ENCODE assay signal across 26 cellular contexts in the genomic region with DNA sequence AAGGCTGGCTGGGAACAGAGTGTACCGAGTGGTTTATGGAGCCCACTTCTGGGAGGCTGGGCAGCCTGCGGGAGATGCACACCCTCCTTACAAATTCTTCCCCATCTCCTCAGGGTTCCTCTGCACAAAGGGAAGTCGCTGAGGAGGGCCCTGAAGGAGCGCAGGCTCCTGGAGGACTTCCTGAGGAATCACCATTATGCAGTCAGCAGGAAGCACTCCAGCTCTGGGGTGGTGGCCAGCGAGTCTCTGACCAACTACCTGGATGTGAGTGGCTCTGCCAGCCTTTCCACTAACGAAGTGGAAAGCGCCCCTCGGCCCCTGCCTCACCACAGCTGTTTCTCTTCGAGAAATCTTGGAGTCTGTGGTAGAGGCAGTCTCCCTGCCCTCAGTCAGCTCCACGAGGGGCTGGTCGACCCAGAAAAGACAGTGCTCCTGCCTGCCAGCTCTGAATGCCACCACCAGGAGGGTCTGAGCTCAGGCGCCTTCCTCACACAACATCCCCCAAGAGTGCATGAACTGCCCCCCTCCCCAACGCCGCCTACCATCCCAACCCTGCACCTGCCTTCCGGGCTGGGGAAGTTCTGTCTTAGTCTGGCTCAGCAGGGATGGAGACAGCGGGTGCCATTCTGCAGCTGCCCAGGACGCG. TPM values are rescaled to one million over a fixed set of nuclear protein-coding genes. Genes with fewer than 3 reads are reported as not detected.
DNase-seq lines count a peak whose midpoint lies in the region; ATAC-seq, FAIRE-seq and TF ChIP-seq lines count a peak whose summit lies in the region.
"Had no signal": no experiment of that assay in that cellular context is flagged by ENCODE, and none has a peak within 500 bp of the region (broad histone marks: within the 10 kb centered on the region; RNA-seq: fewer than 3 reads in every experiment).

No MANE protein-coding gene starts in this region.

- H3K27me3 ChIP-seq in HCT116 (ENCODE audit: insufficient read depth, low read length) (no peaks in the 10 kb centered on the region), bronchial epithelial cell (ENCODE audit: control insufficient read depth, insufficient read depth, low read length) (no peaks in the 10 kb centered on the region), lung (ENCODE audit: control insufficient read depth, insufficient read depth) (no peaks in the 10 kb centered on the region)
- H3K27me3 ChIP-seq: colonic mucosa, esophagus squamous epithelium, Peyer's patch, right lobe of liver had no signal

- no peak overlapping the region for H3K9ac ChIP-seq in HCT116 (ENCODE audit: low read length)

- no peak overlapping the region for H3K27ac Mint-ChIP-seq in activated T-cell treated with anti-CD3 and anti-CD28 coated beads, Interleukin-2, amount 50 U/mL, for 24 hours
- H3K27ac Mint-ChIP-seq: activated CD4-positive, alpha-beta T cell treated with anti-CD3 and anti-CD28 coated beads, Interleukin-2, amount 10 ng/mL, durations not matched to agents 24 days and 14 days; activated naive CD8-positive, alpha-beta T cell treated with anti-CD3 and anti-CD28 coated beads, Interleukin-2, amount 10 ng/mL, durations not matched to agents 7 days and 5 days; activated T-helper 2 cell treated with anti-CD3 and anti-CD28 coated beads, Interferon-gamma antibody, Interleukin-2, Interleukin-4, amounts not matched to agents 10 μg/mL and 5 μg/mL and 100 μg/mL, durations not matched to agents 14 hours and 24 hours and 36 hours; brain; naive thymus-derived CD8-positive, alpha-beta T cell; T-cell; type B pancreatic cell had no signal

- peaks cover 24% of the 10 kb centered on the region for H3K27me3 Mint-ChIP-seq in activated T-cell treated with anti-CD3 and anti-CD28 coated beads, Interleukin-2, amount 50 U/mL, for 24 hours

- RAD21 ChIA-PET in HCT116 (lab: Charles Lee; ENCODE audit: low non-redundant PET in 1 of 2, low total read pairs in 2 of 2, uncharacterized antibody in 2 of 2, unreplicated experiment in 2 of 2): no interaction called here

- intact Hi-C loops in HCT116 (cut with micrococcal nuclease): no loop called here

- no peak for TF ChIP-seq POLR2A in HCT116 (IDR thresholded peaks at IDR 0.05; ENCODE audit: borderline replicate concordance, extremely low read depth, insufficient read depth, insufficient read length)

- no TSS peak for BruUV-seq in HCT116 (replicated peaks; lab: Mats Ljungman, UMichigan)

- FAIRE-seq in bronchial epithelial cell (lab: Jason Lieb, UNC): no peak

- no peak overlapping the region for H3K4me2 ChIP-seq in HCT116 (ENCODE audit: low read length)

- TF ChIP-seq RAD21 in HCT116 (IDR thresholded peaks at IDR 0.05; ENCODE audit: low read depth): no peak

- H3K4me1 Mint-ChIP-seq in activated T-cell treated with anti-CD3 and anti-CD28 coated beads, Interleukin-2, amount 50 U/mL, for 24 hours (ENCODE audit: low read depth): peaks cover 5% of the 10 kb centered on the region
- H3K4me1 Mint-ChIP-seq: activated CD4-positive, alpha-beta T cell treated with anti-CD3 and anti-CD28 coated beads, Interleukin-2, amount 10 ng/mL, durations not matched to agents 24 days and 14 days; activated naive CD8-positive, alpha-beta T cell treated with anti-CD3 and anti-CD28 coated beads, Interleukin-2, amount 10 ng/mL, durations not matched to agents 7 days and 5 days had no signal

- TF ChIP-seq CTCF in HCT116 (IDR thresholded peaks at IDR 0.05 in 2 of 3, conservative IDR thresholded peaks at IDR 0.05 in 1 of 3; ENCODE audit: borderline replicate concordance in 1 of 3, insufficient read depth in 1 of 3, low read depth in 2 of 3, low read length in 2 of 3): no peak
- no peak for TF ChIP-seq CTCF in bronchial epithelial cell (IDR thresholded peaks at IDR 0.05; ENCODE audit: insufficient read depth, low read length, severe bottlenecking)
- TF ChIP-seq CTCF in lung (IDR thresholded peaks at IDR 0.05; ENCODE audit: control extremely low read depth, extremely low read depth): no peak
- no peak for TF ChIP-seq CTCF in omental fat pad (IDR thresholded peaks at IDR 0.05)

- POLR2A ChIA-PET in HCT116 (lab: Charles Lee): no interaction called here

- H3K36me3 Mint-ChIP-seq in activated T-cell treated with anti-CD3 and anti-CD28 coated beads, Interleukin-2, amount 50 U/mL, for 24 hours (ENCODE audit: low read depth): no peaks in the 10 kb centered on the region
- H3K36me3 Mint-ChIP-seq: activated naive CD8-positive, alpha-beta T cell treated with anti-CD3 and anti-CD28 coated beads, Interleukin-2, amount 10 ng/mL, durations not matched to agents 7 days and 5 days; brain; naive thymus-derived CD8-positive, alpha-beta T cell; T-cell; type B pancreatic cell had no signal

- no peak overlapping the region for H3K27ac ChIP-seq in HCT116 (ENCODE audit: low read depth, low read length)
- peak overlapping the region in 1 of 2 donors; percentile 59 for H3K27ac ChIP-seq in lung (ENCODE audit: low read depth in 1 of 2, low read length in 1 of 2)
- H3K27ac ChIP-seq: C4-2B, colonic mucosa, esophagus squamous epithelium, Peyer's patch, right lobe of liver, SJCRH30 had no signal

- H3K9me3 ChIP-seq in HCT116 (ENCODE audit: control insufficient read depth in 1 of 2, insufficient read depth in 1 of 2, low read depth in 1 of 2, low read length in 2 of 2) (no peaks in the 10 kb centered on the region), lung (ENCODE audit: control insufficient read depth in 2 of 2, insufficient read depth in 1 of 2, low read length in 1 of 2) (no peaks in the 10 kb centered on the region)
- H3K9me3 ChIP-seq: colonic mucosa, esophagus squamous epithelium, Peyer's patch, right lobe of liver, SJCRH30 had no signal

- no peaks in the 10 kb centered on the region for H4K20me1 ChIP-seq in HCT116 (ENCODE audit: insufficient read depth)

- no peaks in the 10 kb centered on the region for H3K9me3 Mint-ChIP-seq in activated T-cell treated with anti-CD3 and anti-CD28 coated beads, Interleukin-2, amount 50 U/mL, for 24 hours
- H3K9me3 Mint-ChIP-seq: activated CD4-positive, alpha-beta T cell treated with anti-CD3 and anti-CD28 coated beads, Interleukin-2, amount 10 ng/mL, durations not matched to agents 24 days and 14 days; activated naive CD8-positive, alpha-beta T cell treated with anti-CD3 and anti-CD28 coated beads, Interleukin-2, amount 10 ng/mL, durations not matched to agents 7 days and 5 days; activated T-helper 2 cell treated with anti-CD3 and anti-CD28 coated beads, Interferon-gamma antibody, Interleukin-2, Interleukin-4, amounts not matched to agents 10 μg/mL and 5 μg/mL and 100 μg/mL, durations not matched to agents 14 hours and 24 hours and 36 hours; brain; naive thymus-derived CD8-positive, alpha-beta T cell; T-cell; type B pancreatic cell had no signal

- H3K4me3 Mint-ChIP-seq in activated T-cell treated with anti-CD3 and anti-CD28 coated beads, Interleukin-2, amount 50 U/mL, for 24 hours: no peak overlapping the region
- H3K4me3 Mint-ChIP-seq: activated CD4-positive, alpha-beta T cell treated with anti-CD3 and anti-CD28 coated beads, Interleukin-2, amount 10 ng/mL, durations not matched to agents 24 days and 14 days; activated naive CD8-positive, alpha-beta T cell treated with anti-CD3 and anti-CD28 coated beads, Interleukin-2, amount 10 ng/mL, durations not matched to agents 7 days and 5 days; brain; naive thymus-derived CD8-positive, alpha-beta T cell; T-cell; type B pancreatic cell had no signal

- ATAC-seq in HCT116 (peak; percentile 37; the same call in 1 of the 2 replicates), lung (ENCODE audit: insufficient read depth, low FRiP score) (peak; percentile 81), GM19397 (IDR thresholded peaks at IDR 0.05; ENCODE audit: unreplicated experiment) (no peak), omental fat pad (ENCODE audit: low FRiP score) (no peak)
- ATAC-seq: naive thymus-derived CD8-positive, alpha-beta T cell; T-cell had no signal

- DNase-seq in CD1c-positive myeloid dendritic cell (ENCODE audit: extremely low spot score): peak; percentile 44
- DNase-seq in HCT116 (ENCODE audit: low read depth, low spot score): no peak
- peak; percentile 7 for DNase-seq in bronchial epithelial cell (ENCODE audit: low read depth)
- DNase-seq in lung (ENCODE audit: low spot score): peak; percentile 67
- DNase-seq in NCI-H1436 (lab: John Stamatoyannopoulos, UW): no peak
- DNase-seq in activated T-cell treated with anti-CD3 and anti-CD28 coated beads, Interleukin-2, amount 50 U/mL, for 24 hours: no peak
- DNase-seq in omental fat pad (ENCODE audit: low spot score): no peak
- DNase-seq: activated CD4-positive, alpha-beta T cell treated with anti-CD3 and anti-CD28 coated beads, Interleukin-2, amount 10 ng/mL, durations not matched to agents 24 days and 14 days; activated naive CD8-positive, alpha-beta T cell treated with anti-CD3 and anti-CD28 coated beads, Interleukin-2, amount 10 ng/mL, durations not matched to agents 7 days and 5 days; colonic mucosa; esophagus squamous epithelium; naive thymus-derived CD8-positive, alpha-beta T cell; NCI-H2081 treated with DMSO at 0.1 percent for 48 hours; NCI-H510A; Peyer's patch; right lobe of liver; SJCRH30; stimulated activated CD4-positive, alpha-beta T cell treated with anti-CD3 and anti-CD28 coated beads, Interleukin-15, amount 100 ng/mL, for 24 hours; stimulated activated CD8-positive, alpha-beta memory T cell treated with anti-CD3 and anti-CD28 coated beads, Interleukin-4, amount 100 ng/mL, for 48 hours; T-cell had no signal

- H3K9me2 ChIP-seq in HCT116 (ENCODE audit: insufficient read depth): no peaks in the 10 kb centered on the region

- H2AFZ ChIP-seq in HCT116 (ENCODE audit: low read depth, low read length, poor library complexity, severe bottlenecking): no peak overlapping the region

- 37 to 39% methylated on average over 18 of the region's 18 CpGs for WGBS in lung, 2 donors

- H3K4me1 ChIP-seq in HCT116 (ENCODE audit: control insufficient read depth in 1 of 2, insufficient read depth in 2 of 2, low read length in 2 of 2): peaks cover 5 to 12% of the 10 kb centered on the region in 2 experiments
- peaks cover 0 to 5% of the 10 kb centered on the region in 2 donors for H3K4me1 ChIP-seq in lung (ENCODE audit: control insufficient read depth in 2 of 2, insufficient read depth in 2 of 2, low read length in 2 of 2)
- H3K4me1 ChIP-seq: colonic mucosa, Peyer's patch, right lobe of liver, SJCRH30 had no signal

- CTCF ChIA-PET in HCT116 (lab: Charles Lee): interaction anchor here (21.6 kb wide), 1 partner anchor 13 kb away, joined by 203 read pairs; no protein-coding TSS in a partner anchor

- H3K4me3 ChIP-seq in HCT116 (replicated peaks in 1 of 2; ENCODE audit: low read depth in 1 of 2, low read length in 2 of 2) (no peak overlapping the region), bronchial epithelial cell (ENCODE audit: low read depth, low read length) (no peak overlapping the region), lung (no peak overlapping the region)
- H3K4me3 ChIP-seq: colonic mucosa, esophagus squamous epithelium, Peyer's patch, right lobe of liver, SJCRH30 had no signal

- H3K36me3 ChIP-seq in HCT116 (ENCODE audit: control insufficient read depth in 1 of 2, insufficient read depth in 2 of 2, low read length in 2 of 2): no peaks in the 10 kb centered on the region
- H3K36me3 ChIP-seq in bronchial epithelial cell (ENCODE audit: control insufficient read depth, insufficient read depth, low read length): no peaks in the 10 kb centered on the region
- H3K36me3 ChIP-seq in lung (ENCODE audit: control insufficient read depth in 2 of 2, insufficient read depth in 2 of 2, low read length in 2 of 2): no peaks in the 10 kb centered on the region
- H3K36me3 ChIP-seq: colonic mucosa, esophagus squamous epithelium, Peyer's patch, right lobe of liver, SJCRH30 had no signal

- H3K79me2 ChIP-seq in HCT116 (ENCODE audit: insufficient read depth, low read length): no peaks in the 10 kb centered on the region

RNA-seq across cellular contexts. Expression of a gene that starts 31.8 kb away (rescaled TPM):
- 0.22 TPM for total RNA-seq in HCT116 (2021; ENCODE audit: unreplicated experiment)
- 0.04 TPM in 2 replicates for polyA plus RNA-seq in HCT116 (2012)
- not detected in 2 replicates for total RNA-seq in bronchial epithelial cell
- not detected for total RNA-seq in lung
- polyA plus RNA-seq in lung: under 1 TPM; 0.05 to 0.22 TPM
- 10 to 100 TPM in 1 of 4 donors, 1 to 10 TPM in 2, under 1 TPM in 1; 0.50 to 74.1 (median 2.6) TPM for total RNA-seq in omental fat pad
- total RNA-seq: activated CD4-positive, alpha-beta T cell treated with anti-CD3 and anti-CD28 coated beads, Interleukin-2, amount 10 ng/mL, durations not matched to agents 24 days and 14 days; activated naive CD8-positive, alpha-beta T cell treated with anti-CD3 and anti-CD28 coated beads, Interleukin-2, amount 10 ng/mL, durations not matched to agents 7 days and 5 days; activated T-helper 2 cell treated with anti-CD3 and anti-CD28 coated beads, Interferon-gamma antibody, Interleukin-2, Interleukin-4, amounts not matched to agents 10 μg/mL and 5 μg/mL and 100 μg/mL, durations not matched to agents 14 hours and 24 hours and 36 hours; colonic mucosa; LHCN-M2; naive thymus-derived CD8-positive, alpha-beta T cell; Peyer's patch; right lobe of liver; SJCRH30 had no signal
- polyA plus RNA-seq: naive thymus-derived CD8-positive, alpha-beta T cell had no signal

RNA-seq across cellular contexts. Expression of a gene that starts 36.2 kb away (rescaled TPM):
- total RNA-seq in HCT116 (2021; ENCODE audit: unreplicated experiment): not detected
- polyA plus RNA-seq in HCT116 (2012): not detected in 2 replicates
- total RNA-seq in bronchial epithelial cell: not detected in 2 replicates
- total RNA-seq in lung: not detected
- not detected for polyA plus RNA-seq in lung
- not detected for total RNA-seq in omental fat pad
- total RNA-seq: activated CD4-positive, alpha-beta T cell treated with anti-CD3 and anti-CD28 coated beads, Interleukin-2, amount 10 ng/mL, durations not matched to agents 24 days and 14 days; activated naive CD8-positive, alpha-beta T cell treated with anti-CD3 and anti-CD28 coated beads, Interleukin-2, amount 10 ng/mL, durations not matched to agents 7 days and 5 days; activated T-helper 2 cell treated with anti-CD3 and anti-CD28 coated beads, Interferon-gamma antibody, Interleukin-2, Interleukin-4, amounts not matched to agents 10 μg/mL and 5 μg/mL and 100 μg/mL, durations not matched to agents 14 hours and 24 hours and 36 hours; colonic mucosa; esophagus squamous epithelium; LHCN-M2; naive thymus-derived CD8-positive, alpha-beta T cell; Peyer's patch; right lobe of liver; SJCRH30; T-cell had no signal
- polyA plus RNA-seq: naive thymus-derived CD8-positive, alpha-beta T cell had no signal

Comparison
In these comparisons a context has a peak if more than half of its experiments do, and no peak if none do; other contexts are left out.
1. DNase-seq: peak in CD1c-positive myeloid dendritic cell (single experiment), bronchial epithelial cell (single experiment) and lung (single experiment); none in HCT116 (single experiment), NCI-H1436 (single experiment), activated T-cell treated with anti-CD3 and anti-CD28 coated beads, Interleukin-2, amount 50 U/mL, for 24 hours (single experiment) and omental fat pad (single experiment).
2. ATAC-seq: peak in HCT116 (single experiment) and lung (single experiment); none in GM19397 (single experiment) and omental fat pad (single experiment).